ENCODE assay signal across 1 cellular context in genomic region chr20:35743693-35744491, GRCh38.
A peak's percentile ranks its signal among the peaks of the same experiment; 100 is the strongest.
TF ChIP-seq lines count a peak whose summit lies in the region.

No MANE protein-coding gene starts in this region.

TF ChIP-seq in HepG2, 621 proteins besides CTCF, POLR2A, EP300 and RAD21 (continued from another document):
- TF ChIP-seq, protein P1, sequence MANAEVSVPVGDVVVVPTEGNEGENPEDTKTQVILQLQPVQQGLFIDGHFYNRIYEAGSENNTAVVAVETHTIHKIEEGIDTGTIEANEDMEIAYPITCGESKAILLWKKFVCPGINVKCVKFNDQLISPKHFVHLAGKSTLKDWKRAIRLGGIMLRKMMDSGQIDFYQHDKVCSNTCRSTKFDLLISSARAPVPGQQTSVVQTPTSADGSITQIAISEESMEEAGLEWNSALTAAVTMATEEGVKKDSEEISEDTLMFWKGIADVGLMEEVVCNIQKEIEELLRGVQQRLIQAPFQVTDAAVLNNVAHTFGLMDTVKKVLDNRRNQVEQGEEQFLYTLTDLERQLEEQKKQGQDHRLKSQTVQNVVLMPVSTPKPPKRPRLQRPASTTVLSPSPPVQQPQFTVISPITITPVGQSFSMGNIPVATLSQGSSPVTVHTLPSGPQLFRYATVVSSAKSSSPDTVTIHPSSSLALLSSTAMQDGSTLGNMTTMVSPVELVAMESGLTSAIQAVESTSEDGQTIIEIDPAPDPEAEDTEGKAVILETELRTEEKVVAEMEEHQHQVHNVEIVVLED (CRISPR knock-in tag; IDR thresholded peaks at IDR 0.05; ENCODE audit: borderline replicate concordance), result 0 out of 2 replicates have a peak, but pooled peaks have one; percentile 39
- TF ChIP-seq SIN3B (IDR thresholded peaks at IDR 0.05; ENCODE audit: low read length) (peak; percentile 21; the same call in 1 of the 2 replicates), ZNF737 (CRISPR knock-in tag; IDR thresholded peaks at IDR 0.05; ENCODE audit: borderline replicate concordance) (no peak), ZNF460 (CRISPR knock-in tag; IDR thresholded peaks at IDR 0.05; ENCODE audit: borderline replicate concordance) (peak; percentile 94), GABPB1 (CRISPR knock-in tag; IDR thresholded peaks at IDR 0.05) (peak; percentile 34; the same call in 1 of the 2 replicates), ZXDC (CRISPR knock-in tag; IDR thresholded peaks at IDR 0.05) (no peak), ZNF343 (CRISPR knock-in tag; IDR thresholded peaks at IDR 0.05) (no peak), ZNF326 (CRISPR knock-in tag; IDR thresholded peaks at IDR 0.05; ENCODE audit: borderline replicate concordance) (no peak), TBL1XR1 (IDR thresholded peaks at IDR 0.05; ENCODE audit: borderline replicate concordance, low read length, partially characterized antibody) (peak; percentile 21), ZNF354B (CRISPR knock-in tag; IDR thresholded peaks at IDR 0.05) (no peak), NR1H2 (CRISPR knock-in tag; IDR thresholded peaks at IDR 0.05; ENCODE audit: borderline replicate concordance, low read depth) (no peak), MAFG (CRISPR knock-in tag; IDR thresholded peaks at IDR 0.05) (no peak), NFYB (CRISPR knock-in tag; IDR thresholded peaks at IDR 0.05) (no peak), ZNF3 (CRISPR knock-in tag; IDR thresholded peaks at IDR 0.05) (no peak), ZNF407 (CRISPR knock-in tag; IDR thresholded peaks at IDR 0.05; ENCODE audit: not compliant biosample characterization) (no peak), ZNF768 (CRISPR knock-in tag; IDR thresholded peaks at IDR 0.05) (no peak; the same call in 1 of the 2 replicates), KLF12 (CRISPR knock-in tag; IDR thresholded peaks at IDR 0.05; ENCODE audit: borderline replicate concordance) (peak; percentile 63; the same call in 1 of the 2 replicates), MIER3 (CRISPR knock-in tag; IDR thresholded peaks at IDR 0.05; ENCODE audit: borderline replicate concordance) (peak; percentile 15; the same call in 1 of the 2 replicates), ZSCAN22 (CRISPR knock-in tag; IDR thresholded peaks at IDR 0.05) (no peak), ONECUT2 (CRISPR knock-in tag; IDR thresholded peaks at IDR 0.05) (no peak), SYNCRIP (IDR thresholded peaks at IDR 0.05; ENCODE audit: insufficient read depth, low read depth, low read length) (no peak), NFIC (IDR thresholded peaks at IDR 0.05; ENCODE audit: low read length) (no peak), TCF7L2 (IDR thresholded peaks at IDR 0.05; ENCODE audit: low read depth, low read length) (no peak), ZBTB38 (CRISPR knock-in tag; IDR thresholded peaks at IDR 0.05) (0 out of 2 replicates have a peak, but pooled peaks have one; percentile 21), NR2F1 (CRISPR knock-in tag; IDR thresholded peaks at IDR 0.05) (peak; percentile 76 to 85), MLXIP (CRISPR knock-in tag; IDR thresholded peaks at IDR 0.05; ENCODE audit: borderline replicate concordance) (no peak), REL (CRISPR knock-in tag; conservative IDR thresholded peaks at IDR 0.05) (no peak), HOXA3 (CRISPR knock-in tag; IDR thresholded peaks at IDR 0.05) (peak; percentile 65), NRL (CRISPR knock-in tag; IDR thresholded peaks at IDR 0.05; ENCODE audit: borderline replicate concordance) (0 out of 2 replicates have a peak, but pooled peaks have one; percentile 51), JUN (CRISPR knock-in tag; IDR thresholded peaks at IDR 0.05) (no peak), MXD4 (CRISPR knock-in tag; IDR thresholded peaks at IDR 0.05) (no peak)
- TF ChIP-seq, protein P2, sequence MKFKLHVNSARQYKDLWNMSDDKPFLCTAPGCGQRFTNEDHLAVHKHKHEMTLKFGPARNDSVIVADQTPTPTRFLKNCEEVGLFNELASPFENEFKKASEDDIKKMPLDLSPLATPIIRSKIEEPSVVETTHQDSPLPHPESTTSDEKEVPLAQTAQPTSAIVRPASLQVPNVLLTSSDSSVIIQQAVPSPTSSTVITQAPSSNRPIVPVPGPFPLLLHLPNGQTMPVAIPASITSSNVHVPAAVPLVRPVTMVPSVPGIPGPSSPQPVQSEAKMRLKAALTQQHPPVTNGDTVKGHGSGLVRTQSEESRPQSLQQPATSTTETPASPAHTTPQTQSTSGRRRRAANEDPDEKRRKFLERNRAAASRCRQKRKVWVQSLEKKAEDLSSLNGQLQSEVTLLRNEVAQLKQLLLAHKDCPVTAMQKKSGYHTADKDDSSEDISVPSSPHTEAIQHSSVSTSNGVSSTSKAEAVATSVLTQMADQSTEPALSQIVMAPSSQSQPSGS (CRISPR knock-in tag; IDR thresholded peaks at IDR 0.05), result no peak
- TF ChIP-seq, protein P3, sequence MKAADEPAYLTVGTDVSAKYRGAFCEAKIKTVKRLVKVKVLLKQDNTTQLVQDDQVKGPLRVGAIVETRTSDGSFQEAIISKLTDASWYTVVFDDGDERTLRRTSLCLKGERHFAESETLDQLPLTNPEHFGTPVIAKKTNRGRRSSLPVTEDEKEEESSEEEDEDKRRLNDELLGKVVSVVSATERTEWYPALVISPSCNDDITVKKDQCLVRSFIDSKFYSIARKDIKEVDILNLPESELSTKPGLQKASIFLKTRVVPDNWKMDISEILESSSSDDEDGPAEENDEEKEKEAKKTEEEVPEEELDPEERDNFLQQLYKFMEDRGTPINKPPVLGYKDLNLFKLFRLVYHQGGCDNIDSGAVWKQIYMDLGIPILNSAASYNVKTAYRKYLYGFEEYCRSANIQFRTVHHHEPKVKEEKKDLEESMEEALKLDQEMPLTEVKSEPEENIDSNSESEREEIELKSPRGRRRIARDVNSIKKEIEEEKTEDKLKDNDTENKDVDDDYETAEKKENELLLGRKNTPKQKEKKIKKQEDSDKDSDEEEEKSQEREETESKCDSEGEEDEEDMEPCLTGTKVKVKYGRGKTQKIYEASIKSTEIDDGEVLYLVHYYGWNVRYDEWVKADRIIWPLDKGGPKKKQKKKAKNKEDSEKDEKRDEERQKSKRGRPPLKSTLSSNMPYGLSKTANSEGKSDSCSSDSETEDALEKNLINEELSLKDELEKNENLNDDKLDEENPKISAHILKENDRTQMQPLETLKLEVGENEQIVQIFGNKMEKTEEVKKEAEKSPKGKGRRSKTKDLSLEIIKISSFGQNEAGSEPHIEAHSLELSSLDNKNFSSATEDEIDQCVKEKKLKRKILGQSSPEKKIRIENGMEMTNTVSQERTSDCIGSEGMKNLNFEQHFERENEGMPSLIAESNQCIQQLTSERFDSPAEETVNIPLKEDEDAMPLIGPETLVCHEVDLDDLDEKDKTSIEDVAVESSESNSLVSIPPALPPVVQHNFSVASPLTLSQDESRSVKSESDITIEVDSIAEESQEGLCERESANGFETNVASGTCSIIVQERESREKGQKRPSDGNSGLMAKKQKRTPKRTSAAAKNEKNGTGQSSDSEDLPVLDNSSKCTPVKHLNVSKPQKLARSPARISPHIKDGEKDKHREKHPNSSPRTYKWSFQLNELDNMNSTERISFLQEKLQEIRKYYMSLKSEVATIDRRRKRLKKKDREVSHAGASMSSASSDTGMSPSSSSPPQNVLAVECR (CRISPR knock-in tag; IDR thresholded peaks at IDR 0.05; ENCODE audit: borderline replicate concordance), result peak; percentile 37; the same call in 1 of the 2 replicates
- TF ChIP-seq, protein P4, sequence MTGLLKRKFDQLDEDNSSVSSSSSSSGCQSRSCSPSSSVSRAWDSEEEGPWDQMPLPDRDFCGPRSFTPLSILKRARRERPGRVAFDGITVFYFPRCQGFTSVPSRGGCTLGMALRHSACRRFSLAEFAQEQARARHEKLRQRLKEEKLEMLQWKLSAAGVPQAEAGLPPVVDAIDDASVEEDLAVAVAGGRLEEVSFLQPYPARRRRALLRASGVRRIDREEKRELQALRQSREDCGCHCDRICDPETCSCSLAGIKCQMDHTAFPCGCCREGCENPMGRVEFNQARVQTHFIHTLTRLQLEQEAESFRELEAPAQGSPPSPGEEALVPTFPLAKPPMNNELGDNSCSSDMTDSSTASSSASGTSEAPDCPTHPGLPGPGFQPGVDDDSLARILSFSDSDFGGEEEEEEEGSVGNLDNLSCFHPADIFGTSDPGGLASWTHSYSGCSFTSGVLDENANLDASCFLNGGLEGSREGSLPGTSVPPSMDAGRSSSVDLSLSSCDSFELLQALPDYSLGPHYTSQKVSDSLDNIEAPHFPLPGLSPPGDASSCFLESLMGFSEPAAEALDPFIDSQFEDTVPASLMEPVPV (CRISPR knock-in tag; IDR thresholded peaks at IDR 0.05), result peak; percentile 23; the same call in 1 of the 2 replicates
TF ChIP-seq in HepG2: peak in this region for 153.
